Comparison of ENCODE assay signal across 19 cellular contexts in genomic region chr6:127475823-127476176, GRCh38.
"Had no signal": no experiment of that assay in that cellular context is flagged by ENCODE, and none has a peak within 500 bp of the region (broad histone marks: within the 10 kb centered on the region; RNA-seq: fewer than 3 reads in every experiment).

No MANE protein-coding gene starts in this region.

- ATAC-seq: activated CD8-positive, alpha-beta memory T cell treated with anti-CD3 and anti-CD28 coated beads, Interleukin-2, amount 10 ng/mL, durations not matched to agents 7 days and 5 days; lower lobe of right lung; mucosa of descending colon; naive thymus-derived CD8-positive, alpha-beta T cell; stimulated activated naive CD8-positive, alpha-beta T cell treated with anti-CD3 and anti-CD28 coated beads, Interleukin-15, Interleukin-2, amounts not matched to agents 100 U/mL and 50 U/mL, for 24 hours had no signal

- H3K4me3 Mint-ChIP-seq: activated CD8-positive, alpha-beta memory T cell treated with anti-CD3 and anti-CD28 coated beads, Interleukin-2, amount 10 ng/mL, durations not matched to agents 7 days and 5 days; activated T-cell treated with anti-CD3 and anti-CD28 coated beads, Interleukin-2, amount 50 U/mL, for 24 hours; T-helper 2 cell treated with Interferon-gamma antibody and Interleukin-4, amounts not matched to agents 5 μg/mL and 100 μg/mL, for 36 hours had no signal

- H3K27me3 ChIP-seq: sigmoid colon, suprapubic skin, upper lobe of left lung had no signal

- H3K4me3 ChIP-seq: coronary artery, lower lobe of right lung, mucosa of descending colon, prostate gland, sigmoid colon, suprapubic skin, upper lobe of left lung had no signal

- H3K4me1 ChIP-seq: lower lobe of right lung, prostate gland, sigmoid colon, suprapubic skin had no signal

- H3K27ac ChIP-seq: coronary artery, lower lobe of right lung, prostate gland, sigmoid colon, suprapubic skin, upper lobe of left lung had no signal

- H3K27me3 Mint-ChIP-seq: activated CD8-positive, alpha-beta memory T cell treated with anti-CD3 and anti-CD28 coated beads, Interleukin-2, amount 10 ng/mL, durations not matched to agents 7 days and 5 days; activated T-cell treated with anti-CD3 and anti-CD28 coated beads, Interleukin-2, amount 50 U/mL, for 24 hours had no signal

- H3K36me3 ChIP-seq: lower lobe of right lung, prostate gland, sigmoid colon, suprapubic skin had no signal

- H3K4me1 Mint-ChIP-seq: activated CD8-positive, alpha-beta memory T cell treated with anti-CD3 and anti-CD28 coated beads, Interleukin-2, amount 10 ng/mL, durations not matched to agents 7 days and 5 days; naive thymus-derived CD8-positive, alpha-beta T cell had no signal

- H3K27ac Mint-ChIP-seq: activated CD8-positive, alpha-beta memory T cell treated with anti-CD3 and anti-CD28 coated beads, Interleukin-2, amount 10 ng/mL, durations not matched to agents 7 days and 5 days; activated T-cell treated with anti-CD3 and anti-CD28 coated beads, Interleukin-2, amount 50 U/mL, for 24 hours; naive thymus-derived CD8-positive, alpha-beta T cell; T-helper 2 cell treated with Interferon-gamma antibody and Interleukin-4, amounts not matched to agents 5 μg/mL and 100 μg/mL, for 36 hours had no signal

- H3K9me3 ChIP-seq: lower lobe of right lung, mucosa of descending colon, prostate gland, sigmoid colon, suprapubic skin, upper lobe of left lung had no signal

- H3K9me3 Mint-ChIP-seq: activated T-cell treated with anti-CD3 and anti-CD28 coated beads, Interleukin-2, amount 50 U/mL, for 24 hours; T-helper 2 cell treated with Interferon-gamma antibody and Interleukin-4, amounts not matched to agents 5 μg/mL and 100 μg/mL, for 36 hours had no signal

- DNase-seq: activated CD4-positive, alpha-beta T cell treated with anti-CD3 and anti-CD28 coated beads, Interleukin-2, amount 50 U/mL, for 4 hours; activated CD4-positive, CD25-positive, alpha-beta regulatory T cell treated with anti-CD3 and anti-CD28 coated beads, Interleukin-2, amount 50 U/mL, for 72 hours; activated CD8-positive, alpha-beta memory T cell treated with anti-CD3 and anti-CD28 coated beads, Interleukin-2, amount 10 ng/mL, durations not matched to agents 7 days and 5 days; activated effector memory CD4-positive, alpha-beta T cell treated with anti-CD3 and anti-CD28 coated beads, Interleukin-2, amount 50 U/mL, for 16 hours; activated T-cell treated with anti-CD3 and anti-CD28 coated beads, Interleukin-2, amount 50 U/mL, for 24 hours; effector memory CD4-positive, alpha-beta T cell; hypothalamus; lower lobe of right lung; naive thymus-derived CD8-positive, alpha-beta T cell; occipital lobe; sigmoid colon; stimulated activated CD4-positive, alpha-beta T cell treated with anti-CD3 and anti-CD28 coated beads, Interleukin-12 subunit alpha, Interleukin-12 subunit beta, amount 100 ng/mL, for 4 hours; stimulated activated naive CD8-positive, alpha-beta T cell treated with anti-CD3 and anti-CD28 coated beads, Interleukin-15, Interleukin-2, amounts not matched to agents 100 U/mL and 50 U/mL, for 24 hours had no signal
